Comparison of ENCODE assay signal across 8 cellular contexts in genomic region chr20:34022154-34022842, GRCh38. TPM values are rescaled to one million over a fixed set of nuclear protein-coding genes. Genes with fewer than 3 reads are reported as not detected.
DNase-seq lines count a peak whose midpoint lies in the region; ATAC-seq lines count a peak whose summit lies in the region.

No MANE protein-coding gene starts in this region.

- peaks cover 29 to 50% of the 10 kb centered on the region in 2 donors for H3K4me1 ChIP-seq in naive thymus-derived CD4-positive, alpha-beta T cell (ENCODE audit: control insufficient read depth in 2 of 2, insufficient read depth in 2 of 2, low read length in 2 of 2)

- no peaks in the 10 kb centered on the region for H3K9me3 Mint-ChIP-seq in activated T-helper 2 cell treated with anti-CD3 and anti-CD28 coated beads, Interferon-gamma antibody, Interleukin-2, Interleukin-4, amounts not matched to agents 10 μg/mL and 5 μg/mL and 100 μg/mL, durations not matched to agents 14 hours and 24 hours and 36 hours
- H3K9me3 Mint-ChIP-seq in naive thymus-derived CD4-positive, alpha-beta T cell = no peaks in the 10 kb centered on the region

- ATAC-seq in GM18520 (IDR thresholded peaks at IDR 0.05; ENCODE audit: unreplicated experiment) (peak; percentile 38), Right ventricle myocardium superior (ENCODE audit: poor library complexity) (no peak), GM18517 (IDR thresholded peaks at IDR 0.05; ENCODE audit: unreplicated experiment) (no peak)
- ATAC-seq in naive thymus-derived CD4-positive, alpha-beta T cell = peak; percentile 69

- H3K4me1 Mint-ChIP-seq in activated T-helper 2 cell treated with anti-CD3 and anti-CD28 coated beads, Interferon-gamma antibody, Interleukin-2, Interleukin-4, amounts not matched to agents 10 μg/mL and 5 μg/mL and 100 μg/mL, durations not matched to agents 14 hours and 24 hours and 36 hours (ENCODE audit: low read depth) = peaks cover 43% of the 10 kb centered on the region
- peaks cover 59 to 93% (median 88%) of the 10 kb centered on the region in 7 donors for H3K4me1 Mint-ChIP-seq in naive thymus-derived CD4-positive, alpha-beta T cell

- peaks cover 12% of the 10 kb centered on the region for H3K36me3 Mint-ChIP-seq in activated T-helper 2 cell treated with anti-CD3 and anti-CD28 coated beads, Interferon-gamma antibody, Interleukin-2, Interleukin-4, amounts not matched to agents 10 μg/mL and 5 μg/mL and 100 μg/mL, durations not matched to agents 14 hours and 24 hours and 36 hours (ENCODE audit: low read depth)
- H3K36me3 Mint-ChIP-seq in naive thymus-derived CD4-positive, alpha-beta T cell = peaks cover 0 to 10% (median 5%) of the 10 kb centered on the region in 5 donors

- no peaks in the 10 kb centered on the region for H3K27me3 Mint-ChIP-seq in activated T-helper 2 cell treated with anti-CD3 and anti-CD28 coated beads, Interferon-gamma antibody, Interleukin-2, Interleukin-4, amounts not matched to agents 10 μg/mL and 5 μg/mL and 100 μg/mL, durations not matched to agents 14 hours and 24 hours and 36 hours (ENCODE audit: low read depth)
- H3K27me3 Mint-ChIP-seq in naive thymus-derived CD4-positive, alpha-beta T cell = no peaks in the 10 kb centered on the region

- H3K4me3 Mint-ChIP-seq in activated T-helper 2 cell treated with anti-CD3 and anti-CD28 coated beads, Interferon-gamma antibody, Interleukin-2, Interleukin-4, amounts not matched to agents 10 μg/mL and 5 μg/mL and 100 μg/mL, durations not matched to agents 14 hours and 24 hours and 36 hours (ENCODE audit: low read depth) = no peak overlapping the region
- peak overlapping the region in 4 of 10 donors; percentile 3 to 19 (median 12) for H3K4me3 Mint-ChIP-seq in naive thymus-derived CD4-positive, alpha-beta T cell

- no peak overlapping the region for H3K4me3 ChIP-seq in naive thymus-derived CD4-positive, alpha-beta T cell (ENCODE audit: low read length)

- intact Hi-C loops in activated T-helper 2 cell treated with anti-CD3 and anti-CD28 coated beads, Interferon-gamma antibody, Interleukin-2, Interleukin-4, amounts not matched to agents 10 μg/mL and 5 μg/mL and 100 μg/mL, durations not matched to agents 14 hours and 24 hours and 36 hours (cut with micrococcal nuclease) = no loop called here
- intact Hi-C loops in naive thymus-derived CD4-positive, alpha-beta T cell (cut with micrococcal nuclease) = loop anchor here (2.0 to 10.0 kb wide), 3 partner anchors 29 to 105 kb away; partner anchors contain the start of gene RALY (in 1 of the 2)
- intact Hi-C loops in Right ventricle myocardium superior (cut with DNase I) = no loop called here

- H3K9me3 ChIP-seq in naive thymus-derived CD4-positive, alpha-beta T cell (ENCODE audit: control insufficient read depth in 2 of 3, low read length in 3 of 3) = no peaks in the 10 kb centered on the region

- POLR2A ChIA-PET in naive thymus-derived CD4-positive, alpha-beta T cell (lab: Charles Lee) = interaction anchor here (0.6 to 1.2 kb wide), 2 partner anchors 145 to 211 kb away, joined by 3 read pairs; partner anchors contain the start of gene CHMP4B

- H3K27ac Mint-ChIP-seq in activated T-helper 2 cell treated with anti-CD3 and anti-CD28 coated beads, Interferon-gamma antibody, Interleukin-2, Interleukin-4, amounts not matched to agents 10 μg/mL and 5 μg/mL and 100 μg/mL, durations not matched to agents 14 hours and 24 hours and 36 hours = peak overlapping the region; percentile 59
- H3K27ac Mint-ChIP-seq in naive thymus-derived CD4-positive, alpha-beta T cell = peak overlapping the region; percentile 21 to 76 (median 68)

- no peaks in the 10 kb centered on the region for H3K36me3 ChIP-seq in naive thymus-derived CD4-positive, alpha-beta T cell (ENCODE audit: control insufficient read depth in 2 of 3, insufficient read depth in 3 of 3, low read length in 3 of 3)

- CTCF ChIA-PET in naive thymus-derived CD4-positive, alpha-beta T cell (lab: Charles Lee) = interaction anchor here (0.9 to 1.1 kb wide), 2 partner anchors 106 to 108 kb away, joined by 3 read pairs; no protein-coding TSS in a partner anchor

- peak; percentile 37 for DNase-seq in CD1c-positive myeloid dendritic cell (ENCODE audit: extremely low spot score)
- DNase-seq in M059J (ENCODE audit: low read depth) = peak; percentile 41
- DNase-seq in activated T-helper 2 cell treated with anti-CD3 and anti-CD28 coated beads, Interferon-gamma antibody, Interleukin-2, Interleukin-4, amounts not matched to agents 10 μg/mL and 5 μg/mL and 100 μg/mL, durations not matched to agents 14 hours and 24 hours and 36 hours (ENCODE audit: low spot score) = no peak
- DNase-seq in naive thymus-derived CD4-positive, alpha-beta T cell = peak in 7 of 9 donors; percentile 2 to 32 (median 18)
- DNase-seq in stimulated activated CD4-positive, alpha-beta T cell treated with anti-CD3 and anti-CD28 coated beads, Interleukin-12 subunit alpha, Interleukin-12 subunit beta, amount 100 ng/mL, for 4 hours = no peak
- no peak for DNase-seq in Right ventricle myocardium superior

- H3K27ac ChIP-seq in naive thymus-derived CD4-positive, alpha-beta T cell (ENCODE audit: low read depth, low read length) = no peak overlapping the region

- H3K27me3 ChIP-seq in naive thymus-derived CD4-positive, alpha-beta T cell (ENCODE audit: control insufficient read depth in 2 of 2, insufficient read depth in 2 of 2, low read length in 2 of 2) = no peaks in the 10 kb centered on the region

RNA-seq across cellular contexts. Expression of gene RALY, which starts 28.6 kb away (rescaled TPM):
- 183 and 230 TPM in 2 replicates for total RNA-seq in M059J (2014; rRNA removed; shearing (Covaris generic))
- total RNA-seq in activated T-helper 2 cell treated with anti-CD3 and anti-CD28 coated beads, Interferon-gamma antibody, Interleukin-2, Interleukin-4, amounts not matched to agents 10 μg/mL and 5 μg/mL and 100 μg/mL, durations not matched to agents 14 hours and 24 hours and 36 hours = 149 and 153 TPM in 2 replicates
- total RNA-seq in naive thymus-derived CD4-positive, alpha-beta T cell = 100 to 1,000 TPM in 4 of 5 experiments, 10 to 100 TPM in 1; 99.0 to 167 (median 111) TPM
- 100 to 1,000 TPM; 169 to 202 TPM for polyA plus RNA-seq in naive thymus-derived CD4-positive, alpha-beta T cell
- 105 TPM for total RNA-seq in Right ventricle myocardium superior

Comparison
In these comparisons a context has a peak if more than half of its experiments do, and no peak if none do; other contexts are left out.
1. DNase-seq: peak in CD1c-positive myeloid dendritic cell (single experiment), M059J (single experiment) and naive thymus-derived CD4-positive, alpha-beta T cell (7 of 9); none in activated T-helper 2 cell treated with anti-CD3 and anti-CD28 coated beads, Interferon-gamma antibody, Interleukin-2, Interleukin-4, amounts not matched to agents 10 μg/mL and 5 μg/mL and 100 μg/mL, durations not matched to agents 14 hours and 24 hours and 36 hours (single experiment), stimulated activated CD4-positive, alpha-beta T cell treated with anti-CD3 and anti-CD28 coated beads, Interleukin-12 subunit alpha, Interleukin-12 subunit beta, amount 100 ng/mL, for 4 hours (single experiment) and Right ventricle myocardium superior (single experiment).
2. ATAC-seq: peak in GM18520 (single experiment) and naive thymus-derived CD4-positive, alpha-beta T cell (single experiment); none in Right ventricle myocardium superior (single experiment) and GM18517 (single experiment).
3. intact Hi-C loops: an anchor here in naive thymus-derived CD4-positive, alpha-beta T cell (2.0 to 10.0 kb wide); none called in activated T-helper 2 cell treated with anti-CD3 and anti-CD28 coated beads, Interferon-gamma antibody, Interleukin-2, Interleukin-4, amounts not matched to agents 10 μg/mL and 5 μg/mL and 100 μg/mL, durations not matched to agents 14 hours and 24 hours and 36 hours and Right ventricle myocardium superior.